Comparison of ENCODE assay signal across 20 cellular contexts in the genomic region with DNA sequence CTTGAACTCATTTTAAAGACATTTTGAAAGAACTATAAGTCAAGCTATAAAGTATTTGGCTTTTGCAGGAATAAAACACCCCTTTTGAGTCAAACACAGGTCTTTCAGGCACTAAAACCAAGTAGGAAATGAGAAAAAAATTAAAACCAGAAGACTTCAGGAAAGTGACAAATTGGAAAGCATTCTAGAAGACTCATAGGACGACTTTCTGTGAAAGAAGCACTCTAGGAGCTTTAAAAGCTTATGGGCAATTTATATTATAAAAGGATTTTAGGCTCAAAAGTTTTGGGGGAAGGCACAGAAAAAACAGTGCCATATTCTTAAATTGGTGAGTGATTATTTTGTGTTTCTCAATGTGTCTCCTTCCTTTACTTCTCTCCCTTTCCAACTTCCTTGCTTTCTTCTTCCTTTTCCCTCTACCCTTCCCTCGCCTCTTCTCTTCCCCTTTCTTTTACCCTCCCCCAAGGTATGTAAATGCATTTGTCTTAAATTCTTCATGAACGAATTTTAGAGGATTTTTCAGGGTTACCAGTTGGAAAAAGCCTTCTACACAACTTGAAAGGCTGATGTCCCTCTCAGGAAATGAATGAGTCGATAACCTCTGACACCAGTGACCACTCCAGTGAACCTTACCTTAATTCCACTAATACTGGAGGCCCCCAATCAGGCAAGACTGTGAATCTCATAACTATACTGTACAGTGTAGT. TPM values are rescaled to one million over a fixed set of nuclear protein-coding genes. Genes with fewer than 3 reads are reported as not detected.
DNase-seq lines count a peak whose midpoint lies in the region; ATAC-seq and TF ChIP-seq lines count a peak whose summit lies in the region.
"Had no signal": no experiment of that assay in that cellular context is flagged by ENCODE, and none has a peak within 500 bp of the region (broad histone marks: within the 10 kb centered on the region; RNA-seq: fewer than 3 reads in every experiment).

No MANE protein-coding gene starts in this region.

- peaks cover 82% of the 10 kb centered on the region for H3F3A ChIP-seq in neural progenitor cell (ENCODE audit: low read depth)

- no peaks in the 10 kb centered on the region for H3K36me3 ChIP-seq in neural progenitor cell
- H3K36me3 ChIP-seq: transverse colon had no signal

- H2AFZ ChIP-seq in H9 (ENCODE audit: low read length) (no peak overlapping the region), neural progenitor cell (replicated peaks) (no peak overlapping the region)

- H3K14ac ChIP-seq in H9 (ENCODE audit: insufficient read depth, low read length) = no peak overlapping the region

- H3K9me3 ChIP-seq in H9 (ENCODE audit: control insufficient read depth, low read depth, low read length) (no peaks in the 10 kb centered on the region), neural progenitor cell (ENCODE audit: low read depth) (no peaks in the 10 kb centered on the region)
- H3K9me3 ChIP-seq: BE2C, transverse colon had no signal

- TF ChIP-seq CTCF in H9 (conservative IDR thresholded peaks at IDR 0.05) (no peak), neural progenitor cell (IDR thresholded peaks at IDR 0.05) (no peak)

- H3K9ac ChIP-seq in H9 (ENCODE audit: extremely low read depth, insufficient read length, low read length) (peak overlapping the region; percentile 56), neural progenitor cell (no peak overlapping the region)

- peak overlapping the region; percentile 65 for H3K4me3 ChIP-seq in neural progenitor cell
- H3K4me3 ChIP-seq: skin epidermis, transverse colon had no signal

- H2BK5ac ChIP-seq in H9 (ENCODE audit: insufficient read length, low read length) = no peak overlapping the region

- no peak overlapping the region for H2BK12ac ChIP-seq in H9 (ENCODE audit: insufficient read length, low read depth, low read length)

- H3K4ac ChIP-seq in H9 (ENCODE audit: low read depth, low read length) = no peak overlapping the region

- no peak overlapping the region for H3K56ac ChIP-seq in H9 (ENCODE audit: insufficient read length, low read depth, low read length)

- H3K18ac ChIP-seq in H9 (ENCODE audit: insufficient read length, low read depth, low read length) = no peak overlapping the region

- peaks cover 2% of the 10 kb centered on the region; the same call in 1 of the 2 replicates for H3K4me1 ChIP-seq in H9 (ENCODE audit: insufficient read depth, low read length)
- H3K4me1 ChIP-seq in neural progenitor cell = peaks cover 57% of the 10 kb centered on the region
- H3K4me1 ChIP-seq: transverse colon had no signal

- H3K4me1 Mint-ChIP-seq in H9 = peaks cover 54 to 63% of the 10 kb centered on the region in 2 experiments
- peaks cover 41% of the 10 kb centered on the region for H3K4me1 Mint-ChIP-seq in neural progenitor cell

- no peaks in the 10 kb centered on the region; the same call in 1 of the 2 replicates for H3K27me3 Mint-ChIP-seq in H9 (ENCODE audit: low read depth)
- H3K27me3 Mint-ChIP-seq in neural progenitor cell (ENCODE audit: insufficient read depth, low read depth) = no peaks in the 10 kb centered on the region

- H4K5ac ChIP-seq in H9 (ENCODE audit: insufficient read length, low read depth, low read length) = no peak overlapping the region

- H2BK15ac ChIP-seq in H9 (ENCODE audit: low read depth, low read length) = no peak overlapping the region

- H3K4me2 ChIP-seq in H9 (ENCODE audit: insufficient read depth, insufficient read length, low read length) (peak overlapping the region; percentile 97), neural progenitor cell (peak overlapping the region; percentile 82)

- H3K4me3 Mint-ChIP-seq in H9 = peak overlapping the region; percentile 75 to 83
- peak overlapping the region; percentile 89 for H3K4me3 Mint-ChIP-seq in neural progenitor cell
- H3K4me3 Mint-ChIP-seq: activated naive CD4-positive, alpha-beta T cell treated with anti-CD3 and anti-CD28 coated beads for 36 hours had no signal

- H3K27me3 ChIP-seq in H9 (ENCODE audit: insufficient read depth, low read length) (no peaks in the 10 kb centered on the region), neural progenitor cell (no peaks in the 10 kb centered on the region)
- H3K27me3 ChIP-seq: BE2C had no signal

- no peak overlapping the region for H4K8ac ChIP-seq in H9 (replicated peaks; ENCODE audit: insufficient read length, low read depth, low read length)

- no peaks in the 10 kb centered on the region for H4K20me1 ChIP-seq in H9 (ENCODE audit: control insufficient read depth, insufficient read depth, insufficient read length)
- no peaks in the 10 kb centered on the region for H4K20me1 ChIP-seq in neural progenitor cell (ENCODE audit: low read depth)

- no peak overlapping the region for H2BK120ac ChIP-seq in H9 (ENCODE audit: low read depth, low read length, poor library complexity, severe bottlenecking)

- peaks cover under 1% of the 10 kb centered on the region; the same call in 1 of the 2 replicates for H3K79me2 ChIP-seq in H9 (ENCODE audit: insufficient read depth, low read length)
- peaks cover 71% of the 10 kb centered on the region for H3K79me2 ChIP-seq in neural progenitor cell (ENCODE audit: low read depth)

- DNase-seq in H9 (no peak), OCI-M1 (lab: John Stamatoyannopoulos, UW) (peak; percentile 94), erythroblast (lab: John Stamatoyannopoulos, UW) (peak; percentile 55 to 62), neural progenitor cell (ENCODE audit: low spot score) (peak; percentile 49), germinal center (ENCODE audit: low spot score) (no peak), middle frontal gyrus (ENCODE audit: extremely low spot score, low spot score) (no peak)
- DNase-seq: activated CD4-positive, alpha-beta T cell treated with anti-CD3 and anti-CD28 coated beads for 48 hours; activated naive CD4-positive, alpha-beta T cell treated with anti-CD3 and anti-CD28 coated beads for 36 hours; BE2C; cortex of kidney; Karpas-422; NCI-H1436 treated with DMSO at 0.1 percent for 48 hours; SHP77 treated with DMSO at 0.1 percent for 48 hours; transverse colon had no signal

- H3K27ac ChIP-seq in H9 (ENCODE audit: insufficient read length, low read depth, low read length) (peak overlapping the region; percentile 99), neural progenitor cell (peak overlapping the region; percentile 97)
- H3K27ac ChIP-seq: skin epidermis, transverse colon had no signal

- ATAC-seq in HG03460 (IDR thresholded peaks at IDR 0.05; ENCODE audit: unreplicated experiment) = no peak
- no peak for ATAC-seq in GM21737 (IDR thresholded peaks at IDR 0.05; ENCODE audit: unreplicated experiment)

- H4K91ac ChIP-seq in H9 (ENCODE audit: insufficient read length, low read depth, low read length) = no peak overlapping the region

- H3K9me3 Mint-ChIP-seq in H9 = no peaks in the 10 kb centered on the region; a peak in 2 of 5 replicates
- H3K9me3 Mint-ChIP-seq in neural progenitor cell = no peaks in the 10 kb centered on the region
- H3K9me3 Mint-ChIP-seq: activated naive CD4-positive, alpha-beta T cell treated with anti-CD3 and anti-CD28 coated beads for 36 hours; T-helper 2 cell treated with Interferon-gamma antibody and Interleukin-4, amounts not matched to agents 5 μg/mL and 100 μg/mL, for 36 hours had no signal

- H3K23ac ChIP-seq in H9 (ENCODE audit: insufficient read length, low read depth, low read length) = no peak overlapping the region

- no peak overlapping the region for H2AK5ac ChIP-seq in H9 (ENCODE audit: insufficient read length, low read length)

- no peak overlapping the region for H3T11ph ChIP-seq in H9 (ENCODE audit: low read length)

- no CpG with 5 or more reads among the region's 4 CpGs for WGBS in H9 (ENCODE audit: extremely low coverage, insufficient read length, low lambda C conversion rate)

- H3K36me3 Mint-ChIP-seq in H9 (ENCODE audit: insufficient read depth in 1 of 3, low read depth in 3 of 3) (peaks cover 0 to 8% (median 5%) of the 10 kb centered on the region in 3 experiments; a peak in 4 of 7 replicates), neural progenitor cell (no peaks in the 10 kb centered on the region)

- H3K27ac Mint-ChIP-seq in H9 (peak overlapping the region; percentile 99 to 100 (median 100)), neural progenitor cell (peak overlapping the region; percentile 100)
- H3K27ac Mint-ChIP-seq: activated naive CD4-positive, alpha-beta T cell treated with anti-CD3 and anti-CD28 coated beads for 36 hours; T-helper 2 cell treated with Interferon-gamma antibody and Interleukin-4, amounts not matched to agents 5 μg/mL and 100 μg/mL, for 36 hours had no signal

- peaks cover 28% of the 10 kb centered on the region for H3K23me2 ChIP-seq in H9 (ENCODE audit: insufficient read length, low read depth, low read length, poor library complexity, severe bottlenecking)

- TF ChIP-seq POLR2A in erythroblast (IDR thresholded peaks at IDR 0.05; ENCODE audit: low read length) = no peak

- no peaks in the 10 kb centered on the region for H3K79me1 ChIP-seq in H9 (ENCODE audit: insufficient read depth, low read depth, low read length, poor library complexity, severe bottlenecking)

- H2BK20ac ChIP-seq in H9 (ENCODE audit: low read depth, low read length, poor library complexity, severe bottlenecking) = no peak overlapping the region

RNA-seq across cellular contexts. Expression of a gene that starts 2.7 kb away (rescaled TPM):
- 109 and 110 TPM in 2 replicates for total RNA-seq in H9 (2021)
- 105 and 165 TPM in 2 replicates for total RNA-seq in neural progenitor cell (ENCODE audit: low replicate concordance)
- total RNA-seq: activated naive CD4-positive, alpha-beta T cell treated with anti-CD3 and anti-CD28 coated beads for 36 hours; mononuclear cell; osteocyte; transverse colon had no signal

Comparison
In these comparisons a context has a peak if more than half of its experiments do, and no peak if none do; other contexts are left out.
1. DNase-seq: peak in OCI-M1 (single experiment), erythroblast (2 of 2) and neural progenitor cell (single experiment); none in H9 (single experiment), germinal center (single experiment) and middle frontal gyrus (single experiment).